In genomic region chr12:125070117-125070516, GRCh38 we compare ENCODE assay signal across 16 cellular contexts. TPM values are rescaled to one million over a fixed set of nuclear protein-coding genes. Genes with fewer than 3 reads are reported as not detected.
DNase-seq lines count a peak whose midpoint lies in the region; ATAC-seq and TF ChIP-seq lines count a peak whose summit lies in the region.
"Had no signal": no experiment of that assay in that cellular context is flagged by ENCODE, and none has a peak within 500 bp of the region (broad histone marks: within the 10 kb centered on the region; RNA-seq: fewer than 3 reads in every experiment).

No MANE protein-coding gene starts in this region.

- H3K36me3 Mint-ChIP-seq in glutamatergic neuron (ENCODE audit: unreplicated experiment): no peaks in the 10 kb centered on the region

- intact Hi-C loops in right cardiac atrium (cut with DNase I) (no loop called here), Right ventricle myocardium inferior (cut with DNase I) (no loop called here)

- 76% methylated on average over 6 of the region's 6 CpGs for WGBS in right cardiac atrium

- H3K4me3 ChIP-seq in right cardiac atrium (ENCODE audit: low read length): no peak overlapping the region
- H3K4me3 ChIP-seq: thyroid gland had no signal

- H3K27ac Mint-ChIP-seq in glutamatergic neuron (ENCODE audit: unreplicated experiment): no peak overlapping the region
- H3K27ac Mint-ChIP-seq: activated naive CD8-positive, alpha-beta T cell treated with anti-CD3 and anti-CD28 coated beads, Interleukin-2, amount 10 ng/mL, durations not matched to agents 7 days and 5 days had no signal

- H3K4me3 Mint-ChIP-seq in glutamatergic neuron (ENCODE audit: unreplicated experiment): no peak overlapping the region
- H3K4me3 Mint-ChIP-seq: activated naive CD8-positive, alpha-beta T cell treated with anti-CD3 and anti-CD28 coated beads, Interleukin-2, amount 10 ng/mL, durations not matched to agents 7 days and 5 days had no signal

- H3K27me3 Mint-ChIP-seq in glutamatergic neuron (ENCODE audit: unreplicated experiment): peaks cover 8% of the 10 kb centered on the region
- H3K27me3 Mint-ChIP-seq: activated naive CD8-positive, alpha-beta T cell treated with anti-CD3 and anti-CD28 coated beads, Interleukin-2, amount 10 ng/mL, durations not matched to agents 7 days and 5 days had no signal

- H3K4me1 Mint-ChIP-seq in glutamatergic neuron (ENCODE audit: low read depth, unreplicated experiment): peaks cover 16% of the 10 kb centered on the region

- ATAC-seq in right cardiac atrium (no peak), Right ventricle myocardium inferior (no peak), GM21825 (IDR thresholded peaks at IDR 0.05; ENCODE audit: unreplicated experiment) (no peak)

- TF ChIP-seq CTCF in glutamatergic neuron (IDR thresholded peaks at IDR 0.05; ENCODE audit: partially characterized antibody, unreplicated experiment): no peak

- peaks cover 4% of the 10 kb centered on the region for H3K4me1 ChIP-seq in right cardiac atrium (ENCODE audit: control insufficient read depth, insufficient read depth, low read length)

- H3K9me3 ChIP-seq in right cardiac atrium (ENCODE audit: control insufficient read depth, low read length): no peaks in the 10 kb centered on the region
- H3K9me3 ChIP-seq: thyroid gland had no signal

- peaks cover 5% of the 10 kb centered on the region for H3K9me3 Mint-ChIP-seq in glutamatergic neuron (ENCODE audit: unreplicated experiment)
- H3K9me3 Mint-ChIP-seq: activated naive CD8-positive, alpha-beta T cell treated with anti-CD3 and anti-CD28 coated beads, Interleukin-2, amount 10 ng/mL, durations not matched to agents 7 days and 5 days had no signal

- H3K27me3 ChIP-seq in right cardiac atrium (ENCODE audit: control insufficient read depth, insufficient read depth): no peaks in the 10 kb centered on the region
- H3K27me3 ChIP-seq: thyroid gland had no signal

- DNase-seq in right cardiac atrium (no peak), Right ventricle myocardium inferior (ENCODE audit: missing footprints) (no peak), amniotic epithelial cell (ENCODE audit: low read depth) (peak; percentile 40), left kidney (ENCODE audit: low read depth, low spot score) (peak; percentile 63), cerebellum (ENCODE audit: low spot score) (no peak), glutamatergic neuron (no peak)
- DNase-seq in stimulated activated CD4-positive, alpha-beta T cell treated with anti-CD3 and anti-CD28 coated beads, Interleukin-1b, Interleukin-23, amount 100 ng/mL, for 48 hours: no peak
- DNase-seq: activated CD4-positive, alpha-beta T cell treated with anti-CD3 and anti-CD28 coated beads for 48 hours; activated naive CD8-positive, alpha-beta T cell treated with anti-CD3 and anti-CD28 coated beads, Interleukin-2, amount 10 ng/mL, durations not matched to agents 7 days and 5 days; cerebellar nuclear complex; Kasumi-1; kidney glomerular epithelial cell; NK-92 treated with Interleukin-12 subunit alpha and Interleukin-12 subunit beta, amount 100 ng/mL, for 24 hours; stimulated activated CD8-positive, alpha-beta memory T cell treated with anti-CD3 and anti-CD28 coated beads, Interleukin-4, amount 100 ng/mL, for 48 hours; thyroid gland had no signal

- peak overlapping the region; percentile 45 for H3K27ac ChIP-seq in right cardiac atrium (ENCODE audit: low read length)
- H3K27ac ChIP-seq: thyroid gland had no signal

RNA-seq across cellular contexts. Expression of gene AACS, which starts 4.9 kb away (rescaled TPM):
- total RNA-seq in right cardiac atrium: 10 to 100 TPM; 11.2 to 12.4 (median 11.7) TPM
- 11.1 TPM for polyA plus RNA-seq in right cardiac atrium
- 12.1 TPM for total RNA-seq in Right ventricle myocardium inferior
- total RNA-seq in cerebellum: 23.0 TPM
- 59.3 TPM for total RNA-seq in glutamatergic neuron (ENCODE audit: unreplicated experiment)

Comparison
In these comparisons a context has a peak if more than half of its experiments do, and no peak if none do; other contexts are left out.
1. DNase-seq: peak in amniotic epithelial cell (single experiment) and left kidney (single experiment); none in right cardiac atrium (0 of 3), Right ventricle myocardium inferior (single experiment), cerebellum (single experiment), glutamatergic neuron (single experiment) and stimulated activated CD4-positive, alpha-beta T cell treated with anti-CD3 and anti-CD28 coated beads, Interleukin-1b, Interleukin-23, amount 100 ng/mL, for 48 hours (single experiment).